1 cellular context compared by ENCODE assay signal in the genomic region with DNA sequence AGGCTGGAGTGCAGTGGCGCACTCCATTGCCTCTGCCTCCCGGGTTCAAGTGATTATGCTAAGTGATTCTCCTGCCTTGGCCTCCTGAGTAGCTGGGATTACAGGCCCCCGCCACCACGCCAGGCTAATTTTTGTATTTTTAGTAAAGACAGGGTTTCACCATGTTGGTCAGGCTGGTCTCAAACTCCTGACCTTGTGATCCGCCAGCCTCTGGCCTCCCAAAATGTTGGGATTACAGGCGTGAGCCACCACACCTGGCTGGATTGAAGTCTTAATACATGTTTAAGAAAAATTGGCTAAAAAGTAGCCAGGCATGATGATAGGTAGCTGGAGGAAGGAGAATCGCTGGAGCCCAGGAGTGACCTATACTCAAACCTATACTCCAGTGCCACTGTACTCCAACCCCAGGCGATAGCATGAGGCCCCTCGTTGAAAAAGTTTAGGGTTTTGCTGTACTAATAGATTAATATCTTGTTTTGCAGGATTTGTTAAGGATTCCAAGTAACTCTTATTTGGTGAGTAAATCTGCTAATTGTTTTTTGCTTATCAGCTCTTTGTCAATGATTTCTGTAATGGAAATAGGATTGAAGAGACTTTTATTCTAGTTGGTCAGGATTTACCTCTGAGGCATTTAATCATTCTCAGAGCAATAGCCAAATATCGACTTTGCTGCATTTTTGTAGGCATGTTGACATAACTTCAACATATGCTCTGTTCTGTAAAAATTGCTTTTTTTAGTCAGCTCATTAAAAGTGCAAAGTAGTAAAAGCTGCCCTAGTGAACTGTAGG.
TF ChIP-seq lines count a peak whose summit lies in the region.

No MANE protein-coding gene starts in this region.

TF ChIP-seq in HepG2, 621 proteins besides CTCF, POLR2A, EP300 and RAD21 (continued from another document and continues in another):
- no peak for TF ChIP-seq ZNF646 (CRISPR knock-in tag; IDR thresholded peaks at IDR 0.05)
- no peak for TF ChIP-seq MATR3 (CRISPR knock-in tag; IDR thresholded peaks at IDR 0.05)
- TF ChIP-seq SP2 (CRISPR knock-in tag; IDR thresholded peaks at IDR 0.05): no peak
- no peak for TF ChIP-seq PAXIP1 (CRISPR knock-in tag; conservative IDR thresholded peaks at IDR 0.05)
- no peak for TF ChIP-seq JUND (CRISPR knock-in tag; IDR thresholded peaks at IDR 0.05)
- TF ChIP-seq, protein P1, sequence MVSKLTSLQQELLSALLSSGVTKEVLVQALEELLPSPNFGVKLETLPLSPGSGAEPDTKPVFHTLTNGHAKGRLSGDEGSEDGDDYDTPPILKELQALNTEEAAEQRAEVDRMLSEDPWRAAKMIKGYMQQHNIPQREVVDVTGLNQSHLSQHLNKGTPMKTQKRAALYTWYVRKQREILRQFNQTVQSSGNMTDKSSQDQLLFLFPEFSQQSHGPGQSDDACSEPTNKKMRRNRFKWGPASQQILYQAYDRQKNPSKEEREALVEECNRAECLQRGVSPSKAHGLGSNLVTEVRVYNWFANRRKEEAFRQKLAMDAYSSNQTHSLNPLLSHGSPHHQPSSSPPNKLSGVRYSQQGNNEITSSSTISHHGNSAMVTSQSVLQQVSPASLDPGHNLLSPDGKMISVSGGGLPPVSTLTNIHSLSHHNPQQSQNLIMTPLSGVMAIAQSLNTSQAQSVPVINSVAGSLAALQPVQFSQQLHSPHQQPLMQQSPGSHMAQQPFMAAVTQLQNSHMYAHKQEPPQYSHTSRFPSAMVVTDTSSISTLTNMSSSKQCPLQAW (CRISPR knock-in tag; IDR thresholded peaks at IDR 0.05): no peak
- no peak for TF ChIP-seq CENPT (CRISPR knock-in tag; IDR thresholded peaks at IDR 0.05; ENCODE audit: low read depth)
- no peak for TF ChIP-seq FOXC1 (CRISPR knock-in tag; IDR thresholded peaks at IDR 0.05; ENCODE audit: borderline replicate concordance)
- 0 out of 2 replicates have a peak, but pooled peaks have one; percentile 27 for TF ChIP-seq ZNF563 (CRISPR knock-in tag; IDR thresholded peaks at IDR 0.05)
- no peak for TF ChIP-seq IRF2 (CRISPR knock-in tag; IDR thresholded peaks at IDR 0.05)
- TF ChIP-seq MAF1 (CRISPR knock-in tag; IDR thresholded peaks at IDR 0.05; ENCODE audit: borderline replicate concordance): no peak
- TF ChIP-seq HNF4G (IDR thresholded peaks at IDR 0.05; ENCODE audit: borderline replicate concordance, low read depth, low read length): no peak
- TF ChIP-seq HNF4G (CRISPR knock-in tag; IDR thresholded peaks at IDR 0.05; ENCODE audit: borderline replicate concordance, low read depth): no peak
- no peak for TF ChIP-seq NR2F1 (CRISPR knock-in tag; IDR thresholded peaks at IDR 0.05)
- no peak for TF ChIP-seq TSC22D2 (CRISPR knock-in tag; IDR thresholded peaks at IDR 0.05; ENCODE audit: borderline replicate concordance)
- no peak for TF ChIP-seq PAF1 (CRISPR knock-in tag; IDR thresholded peaks at IDR 0.05)
- TF ChIP-seq TOPORS (CRISPR knock-in tag; IDR thresholded peaks at IDR 0.05): no peak
- no peak for TF ChIP-seq ZNF552 (CRISPR knock-in tag; IDR thresholded peaks at IDR 0.05; ENCODE audit: borderline replicate concordance)
- TF ChIP-seq ZFAT (CRISPR knock-in tag; conservative IDR thresholded peaks at IDR 0.05): no peak
- TF ChIP-seq TCF7 (IDR thresholded peaks at IDR 0.05; ENCODE audit: low read depth): no peak
- TF ChIP-seq JDP2 (CRISPR knock-in tag; IDR thresholded peaks at IDR 0.05; ENCODE audit: borderline replicate concordance): no peak
- TF ChIP-seq HDAC6 (IDR thresholded peaks at IDR 0.05; ENCODE audit: low read depth, low read length): no peak; the same call in none of the 2 replicates
- no peak for TF ChIP-seq RARA (CRISPR knock-in tag; IDR thresholded peaks at IDR 0.05)
- TF ChIP-seq EED (CRISPR knock-in tag; IDR thresholded peaks at IDR 0.05): no peak
- no peak for TF ChIP-seq CHCHD3 (CRISPR knock-in tag; IDR thresholded peaks at IDR 0.05)
- no peak for TF ChIP-seq SKIL (CRISPR knock-in tag; IDR thresholded peaks at IDR 0.05; ENCODE audit: borderline replicate concordance)
- TF ChIP-seq, protein P2, sequence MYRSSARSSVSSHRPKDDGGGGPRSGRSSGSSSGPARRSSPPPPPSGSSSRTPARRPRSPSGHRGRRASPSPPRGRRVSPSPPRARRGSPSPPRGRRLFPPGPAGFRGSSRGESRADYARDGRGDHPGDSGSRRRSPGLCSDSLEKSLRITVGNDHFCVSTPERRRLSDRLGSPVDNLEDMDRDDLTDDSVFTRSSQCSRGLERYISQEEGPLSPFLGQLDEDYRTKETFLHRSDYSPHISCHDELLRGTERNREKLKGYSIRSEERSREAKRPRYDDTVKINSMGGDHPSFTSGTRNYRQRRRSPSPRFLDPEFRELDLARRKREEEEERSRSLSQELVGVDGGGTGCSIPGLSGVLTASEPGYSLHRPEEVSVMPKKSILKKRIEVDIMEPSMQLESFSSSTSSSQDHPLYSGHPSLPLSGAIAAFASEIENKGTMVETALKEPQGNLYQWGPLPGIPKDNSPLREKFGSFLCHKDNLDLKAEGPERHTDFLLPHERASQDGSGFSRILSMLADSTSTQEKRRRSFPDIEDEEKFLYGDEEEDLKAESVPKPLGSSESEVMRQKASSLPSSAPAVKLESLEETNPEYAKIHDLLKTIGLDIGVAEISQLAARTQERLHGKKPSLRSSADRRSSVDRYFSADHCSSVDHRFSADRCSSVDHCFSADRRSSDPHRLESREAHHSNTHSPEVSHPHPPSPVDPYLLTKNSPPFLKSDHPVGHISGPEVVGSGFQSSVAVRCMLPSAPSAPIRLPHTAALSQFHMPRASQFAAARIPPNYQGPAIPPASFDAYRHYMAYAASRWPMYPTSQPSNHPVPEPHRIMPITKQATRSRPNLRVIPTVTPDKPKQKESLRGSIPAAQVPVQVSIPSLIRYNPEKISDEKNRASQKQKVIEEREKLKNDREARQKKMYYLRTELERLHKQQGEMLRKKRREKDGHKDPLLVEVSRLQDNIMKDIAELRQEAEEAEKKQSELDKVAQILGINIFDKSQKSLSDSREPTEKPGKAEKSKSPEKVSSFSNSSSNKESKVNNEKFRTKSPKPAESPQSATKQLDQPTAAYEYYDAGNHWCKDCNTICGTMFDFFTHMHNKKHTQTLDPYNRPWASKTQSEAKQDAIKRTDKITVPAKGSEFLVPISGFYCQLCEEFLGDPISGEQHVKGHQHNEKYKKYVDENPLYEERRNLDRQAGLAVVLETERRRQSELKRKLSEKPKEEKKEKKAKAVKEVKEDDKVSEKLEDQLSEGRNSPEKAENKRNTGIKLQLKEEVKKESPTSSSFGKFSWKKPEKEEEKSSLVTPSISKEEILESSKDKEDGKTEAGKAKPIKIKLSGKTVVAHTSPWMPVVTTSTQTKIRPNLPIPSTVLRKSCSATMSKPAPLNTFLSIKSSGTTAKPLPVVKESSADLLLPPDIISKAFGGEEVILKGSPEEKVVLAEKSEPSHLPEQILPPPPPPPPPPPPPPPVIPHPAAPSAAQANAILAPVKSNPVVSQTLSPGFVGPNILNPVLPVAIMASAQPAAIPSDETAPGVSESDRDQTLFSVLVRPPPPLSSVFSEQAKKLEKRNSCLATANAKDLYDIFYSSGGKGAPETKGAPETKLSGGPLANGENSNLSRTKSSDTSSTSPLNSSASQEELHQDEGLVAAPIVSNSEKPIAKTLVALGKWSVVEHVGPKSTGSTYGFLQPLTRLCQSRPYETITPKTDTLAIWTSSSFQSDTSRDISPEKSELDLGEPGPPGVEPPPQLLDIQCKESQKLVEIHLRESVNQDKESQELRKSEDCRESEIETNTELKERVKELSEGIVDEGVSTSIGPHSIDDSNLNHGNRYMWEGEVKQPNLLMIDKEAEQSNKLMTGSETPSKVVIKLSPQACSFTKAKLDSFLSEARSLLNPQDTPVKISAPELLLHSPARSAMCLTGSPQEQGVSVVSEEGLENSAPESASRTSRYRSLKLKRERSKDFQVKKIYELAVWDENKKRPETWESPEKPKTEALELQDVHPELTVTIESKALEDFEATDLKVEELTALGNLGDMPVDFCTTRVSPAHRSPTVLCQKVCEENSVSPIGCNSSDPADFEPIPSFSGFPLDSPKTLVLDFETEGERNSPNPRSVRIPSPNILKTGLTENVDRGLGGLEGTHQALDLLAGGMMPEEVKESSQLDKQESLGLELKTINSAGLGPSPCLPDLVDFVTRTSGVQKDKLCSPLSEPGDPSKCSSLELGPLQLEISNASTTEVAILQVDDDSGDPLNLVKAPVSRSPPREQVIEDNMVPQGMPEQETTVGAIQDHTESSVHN (CRISPR knock-in tag; IDR thresholded peaks at IDR 0.05): no peak
- TF ChIP-seq DNMT1 (CRISPR knock-in tag; IDR thresholded peaks at IDR 0.05): no peak
- no peak for TF ChIP-seq FOXK1 (CRISPR knock-in tag; IDR thresholded peaks at IDR 0.05; ENCODE audit: borderline replicate concordance, low read depth)
- no peak for TF ChIP-seq PRMT3 (CRISPR knock-in tag; IDR thresholded peaks at IDR 0.05; ENCODE audit: borderline replicate concordance, low read depth)
- no peak for TF ChIP-seq ZNF790 (CRISPR knock-in tag; IDR thresholded peaks at IDR 0.05; ENCODE audit: borderline replicate concordance)
- no peak for TF ChIP-seq SMARCE1 (IDR thresholded peaks at IDR 0.05; ENCODE audit: borderline replicate concordance)
- TF ChIP-seq ZNF207 (IDR thresholded peaks at IDR 0.05; ENCODE audit: borderline replicate concordance): no peak
- TF ChIP-seq SIX4 (CRISPR knock-in tag; IDR thresholded peaks at IDR 0.05): no peak
- TF ChIP-seq POLR2AphosphoS5 (IDR thresholded peaks at IDR 0.05; ENCODE audit: low read depth, low read length): peak; percentile 15; the same call in 1 of the 2 replicates
- TF ChIP-seq ZNF720 (CRISPR knock-in tag; IDR thresholded peaks at IDR 0.05): no peak
- no peak for TF ChIP-seq NONO (IDR thresholded peaks at IDR 0.05)
- TF ChIP-seq NONO (CRISPR knock-in tag; conservative IDR thresholded peaks at IDR 0.05): no peak; the same call in 1 of the 2 replicates
